In genomic region chr10:44907576-44907975, GRCh38 we compare ENCODE assay signal across 2 cellular contexts.
TF ChIP-seq lines count a peak whose summit lies in the region.

No MANE protein-coding gene starts in this region.

TF ChIP-seq in GM23338, 12 proteins besides CTCF, POLR2A, EP300 and RAD21 (continued from another document):
- TF ChIP-seq ZNF462 (CRISPR knock-in tag; IDR thresholded peaks at IDR 0.05) (no peak), EZH2phosphoT487 (IDR thresholded peaks at IDR 0.05; ENCODE audit: unreplicated experiment) (no peak), NANOG (IDR thresholded peaks at IDR 0.05; ENCODE audit: borderline replicate concordance) (no peak)

TF ChIP-seq in H1, 55 proteins besides CTCF, POLR2A, EP300 and RAD21 (continued from another document):
- TF ChIP-seq, protein P1, sequence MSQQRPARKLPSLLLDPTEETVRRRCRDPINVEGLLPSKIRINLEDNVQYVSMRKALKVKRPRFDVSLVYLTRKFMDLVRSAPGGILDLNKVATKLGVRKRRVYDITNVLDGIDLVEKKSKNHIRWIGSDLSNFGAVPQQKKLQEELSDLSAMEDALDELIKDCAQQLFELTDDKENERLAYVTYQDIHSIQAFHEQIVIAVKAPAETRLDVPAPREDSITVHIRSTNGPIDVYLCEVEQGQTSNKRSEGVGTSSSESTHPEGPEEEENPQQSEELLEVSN (IDR thresholded peaks at IDR 0.05): no peak
- TF ChIP-seq POLR2AphosphoS5 (IDR thresholded peaks at IDR 0.05; ENCODE audit: low read depth, low read length) (no peak), MAFK (IDR thresholded peaks at IDR 0.05; ENCODE audit: low read depth, low read length) (no peak), SIRT6 (IDR thresholded peaks at IDR 0.05; ENCODE audit: low read length) (no peak), JUND (IDR thresholded peaks at IDR 0.05; ENCODE audit: low read length) (no peak), EZH2 (IDR thresholded peaks at IDR 0.05; ENCODE audit: low read depth, low read length, severe bottlenecking) (no peak), NANOG (IDR thresholded peaks at IDR 0.05; ENCODE audit: insufficient read depth, low read depth, low read length, poor library complexity, severe bottlenecking) (no peak), EGR1 (IDR thresholded peaks at IDR 0.05; ENCODE audit: borderline replicate concordance, low read depth, low read length) (no peak), ZNF274 (IDR thresholded peaks at IDR 0.05; ENCODE audit: borderline replicate concordance, extremely low read depth, low read length) (no peak), TAF1 (IDR thresholded peaks at IDR 0.05; ENCODE audit: low read depth, low read length) (no peak), SIX5 (IDR thresholded peaks at IDR 0.05; ENCODE audit: low read depth, low read length) (no peak), POU5F1 (IDR thresholded peaks at IDR 0.05; ENCODE audit: low read depth, low read length) (no peak), SAP30 (IDR thresholded peaks at IDR 0.05; ENCODE audit: insufficient read depth, insufficient replicate concordance, low read length) (no peak), SP2 (IDR thresholded peaks at IDR 0.05; ENCODE audit: low read length) (no peak)
- TF ChIP-seq, protein P2, sequence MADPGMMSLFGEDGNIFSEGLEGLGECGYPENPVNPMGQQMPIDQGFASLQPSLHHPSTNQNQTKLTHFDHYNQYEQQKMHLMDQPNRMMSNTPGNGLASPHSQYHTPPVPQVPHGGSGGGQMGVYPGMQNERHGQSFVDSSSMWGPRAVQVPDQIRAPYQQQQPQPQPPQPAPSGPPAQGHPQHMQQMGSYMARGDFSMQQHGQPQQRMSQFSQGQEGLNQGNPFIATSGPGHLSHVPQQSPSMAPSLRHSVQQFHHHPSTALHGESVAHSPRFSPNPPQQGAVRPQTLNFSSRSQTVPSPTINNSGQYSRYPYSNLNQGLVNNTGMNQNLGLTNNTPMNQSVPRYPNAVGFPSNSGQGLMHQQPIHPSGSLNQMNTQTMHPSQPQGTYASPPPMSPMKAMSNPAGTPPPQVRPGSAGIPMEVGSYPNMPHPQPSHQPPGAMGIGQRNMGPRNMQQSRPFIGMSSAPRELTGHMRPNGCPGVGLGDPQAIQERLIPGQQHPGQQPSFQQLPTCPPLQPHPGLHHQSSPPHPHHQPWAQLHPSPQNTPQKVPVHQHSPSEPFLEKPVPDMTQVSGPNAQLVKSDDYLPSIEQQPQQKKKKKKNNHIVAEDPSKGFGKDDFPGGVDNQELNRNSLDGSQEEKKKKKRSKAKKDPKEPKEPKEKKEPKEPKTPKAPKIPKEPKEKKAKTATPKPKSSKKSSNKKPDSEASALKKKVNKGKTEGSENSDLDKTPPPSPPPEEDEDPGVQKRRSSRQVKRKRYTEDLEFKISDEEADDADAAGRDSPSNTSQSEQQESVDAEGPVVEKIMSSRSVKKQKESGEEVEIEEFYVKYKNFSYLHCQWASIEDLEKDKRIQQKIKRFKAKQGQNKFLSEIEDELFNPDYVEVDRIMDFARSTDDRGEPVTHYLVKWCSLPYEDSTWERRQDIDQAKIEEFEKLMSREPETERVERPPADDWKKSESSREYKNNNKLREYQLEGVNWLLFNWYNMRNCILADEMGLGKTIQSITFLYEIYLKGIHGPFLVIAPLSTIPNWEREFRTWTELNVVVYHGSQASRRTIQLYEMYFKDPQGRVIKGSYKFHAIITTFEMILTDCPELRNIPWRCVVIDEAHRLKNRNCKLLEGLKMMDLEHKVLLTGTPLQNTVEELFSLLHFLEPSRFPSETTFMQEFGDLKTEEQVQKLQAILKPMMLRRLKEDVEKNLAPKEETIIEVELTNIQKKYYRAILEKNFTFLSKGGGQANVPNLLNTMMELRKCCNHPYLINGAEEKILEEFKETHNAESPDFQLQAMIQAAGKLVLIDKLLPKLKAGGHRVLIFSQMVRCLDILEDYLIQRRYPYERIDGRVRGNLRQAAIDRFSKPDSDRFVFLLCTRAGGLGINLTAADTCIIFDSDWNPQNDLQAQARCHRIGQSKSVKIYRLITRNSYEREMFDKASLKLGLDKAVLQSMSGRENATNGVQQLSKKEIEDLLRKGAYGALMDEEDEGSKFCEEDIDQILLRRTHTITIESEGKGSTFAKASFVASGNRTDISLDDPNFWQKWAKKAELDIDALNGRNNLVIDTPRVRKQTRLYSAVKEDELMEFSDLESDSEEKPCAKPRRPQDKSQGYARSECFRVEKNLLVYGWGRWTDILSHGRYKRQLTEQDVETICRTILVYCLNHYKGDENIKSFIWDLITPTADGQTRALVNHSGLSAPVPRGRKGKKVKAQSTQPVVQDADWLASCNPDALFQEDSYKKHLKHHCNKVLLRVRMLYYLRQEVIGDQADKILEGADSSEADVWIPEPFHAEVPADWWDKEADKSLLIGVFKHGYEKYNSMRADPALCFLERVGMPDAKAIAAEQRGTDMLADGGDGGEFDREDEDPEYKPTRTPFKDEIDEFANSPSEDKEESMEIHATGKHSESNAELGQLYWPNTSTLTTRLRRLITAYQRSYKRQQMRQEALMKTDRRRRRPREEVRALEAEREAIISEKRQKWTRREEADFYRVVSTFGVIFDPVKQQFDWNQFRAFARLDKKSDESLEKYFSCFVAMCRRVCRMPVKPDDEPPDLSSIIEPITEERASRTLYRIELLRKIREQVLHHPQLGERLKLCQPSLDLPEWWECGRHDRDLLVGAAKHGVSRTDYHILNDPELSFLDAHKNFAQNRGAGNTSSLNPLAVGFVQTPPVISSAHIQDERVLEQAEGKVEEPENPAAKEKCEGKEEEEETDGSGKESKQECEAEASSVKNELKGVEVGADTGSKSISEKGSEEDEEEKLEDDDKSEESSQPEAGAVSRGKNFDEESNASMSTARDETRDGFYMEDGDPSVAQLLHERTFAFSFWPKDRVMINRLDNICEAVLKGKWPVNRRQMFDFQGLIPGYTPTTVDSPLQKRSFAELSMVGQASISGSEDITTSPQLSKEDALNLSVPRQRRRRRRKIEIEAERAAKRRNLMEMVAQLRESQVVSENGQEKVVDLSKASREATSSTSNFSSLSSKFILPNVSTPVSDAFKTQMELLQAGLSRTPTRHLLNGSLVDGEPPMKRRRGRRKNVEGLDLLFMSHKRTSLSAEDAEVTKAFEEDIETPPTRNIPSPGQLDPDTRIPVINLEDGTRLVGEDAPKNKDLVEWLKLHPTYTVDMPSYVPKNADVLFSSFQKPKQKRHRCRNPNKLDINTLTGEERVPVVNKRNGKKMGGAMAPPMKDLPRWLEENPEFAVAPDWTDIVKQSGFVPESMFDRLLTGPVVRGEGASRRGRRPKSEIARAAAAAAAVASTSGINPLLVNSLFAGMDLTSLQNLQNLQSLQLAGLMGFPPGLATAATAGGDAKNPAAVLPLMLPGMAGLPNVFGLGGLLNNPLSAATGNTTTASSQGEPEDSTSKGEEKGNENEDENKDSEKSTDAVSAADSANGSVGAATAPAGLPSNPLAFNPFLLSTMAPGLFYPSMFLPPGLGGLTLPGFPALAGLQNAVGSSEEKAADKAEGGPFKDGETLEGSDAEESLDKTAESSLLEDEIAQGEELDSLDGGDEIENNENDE (IDR thresholded peaks at IDR 0.05; ENCODE audit: insufficient replicate concordance, low read length): no peak
TF ChIP-seq in H1: peak in this region for 0.
